In the genomic region with DNA sequence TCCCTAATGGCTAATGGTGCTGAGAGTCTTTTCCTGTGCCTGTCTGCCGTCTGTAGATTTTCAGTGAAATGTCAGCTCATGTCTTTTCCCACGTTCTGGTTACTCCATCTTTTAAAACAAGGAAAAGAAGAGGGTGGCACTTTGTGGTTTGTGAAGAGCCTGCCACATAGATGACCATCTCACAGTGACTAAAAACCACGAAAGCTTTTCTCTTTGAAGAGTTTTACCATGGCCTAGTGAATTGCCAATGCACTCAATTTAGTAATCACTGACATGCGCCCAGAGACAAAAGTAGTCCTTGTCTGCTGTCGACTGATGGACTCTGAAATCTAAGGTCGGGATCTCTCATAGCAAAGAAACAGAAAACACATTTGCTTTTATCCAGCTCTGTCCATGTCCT, we compare ENCODE assay signal across 14 cellular contexts. TPM values are rescaled to one million over a fixed set of nuclear protein-coding genes. Genes with fewer than 3 reads are reported as not detected.
A peak's percentile ranks its signal among the peaks of the same experiment; 100 is the strongest.
DNase-seq lines count a peak whose midpoint lies in the region; ATAC-seq and TF ChIP-seq lines count a peak whose summit lies in the region.
"Had no signal": no experiment of that assay in that cellular context is flagged by ENCODE, and none has a peak within 500 bp of the region (broad histone marks: within the 10 kb centered on the region; RNA-seq: fewer than 3 reads in every experiment).

No MANE protein-coding gene starts in this region.

- no peaks in the 10 kb centered on the region for H4K20me1 ChIP-seq in osteoblast (ENCODE audit: insufficient read depth, low read length)

- ATAC-seq in GM19463 (IDR thresholded peaks at IDR 0.05; ENCODE audit: unreplicated experiment) (no peak), HG02571 (IDR thresholded peaks at IDR 0.05; ENCODE audit: unreplicated experiment) (no peak)
- ATAC-seq: CD8-positive, alpha-beta T cell; HCT116 had no signal

- H2AFZ ChIP-seq in osteoblast (ENCODE audit: low read length): peak overlapping the region; percentile 14

- H3K4me3 ChIP-seq in osteoblast (ENCODE audit: insufficient read depth, low read length): no peak overlapping the region
- no peak overlapping the region for H3K4me3 ChIP-seq in uterus

- peaks cover 7% of the 10 kb centered on the region for H3K27me3 ChIP-seq in osteoblast (ENCODE audit: insufficient read depth, low read length)
- no peaks in the 10 kb centered on the region for H3K27me3 ChIP-seq in uterus

- H3K9me3 ChIP-seq in osteoblast (ENCODE audit: low read depth, low read length) (no peaks in the 10 kb centered on the region), uterus (no peaks in the 10 kb centered on the region)

- TF ChIP-seq POLR2A in uterus (IDR thresholded peaks at IDR 0.05): no peak

- H3K36me3 ChIP-seq in osteoblast (ENCODE audit: insufficient read depth, low read length) (no peaks in the 10 kb centered on the region), uterus (no peaks in the 10 kb centered on the region)

- H3K4me1 ChIP-seq in osteoblast (ENCODE audit: insufficient read depth, low read length) (no peaks in the 10 kb centered on the region), uterus (no peaks in the 10 kb centered on the region)

- peak; percentile 4 for DNase-seq in MV-4-11 (lab: John Stamatoyannopoulos, UW)
- DNase-seq in islet precursor cell: peak; percentile 90
- peak; percentile 13 for DNase-seq in osteoblast (ENCODE audit: insufficient read length, low spot score, missing footprints)
- DNase-seq in NCI-H82 (lab: John Stamatoyannopoulos, UW): no peak
- no peak for DNase-seq in uterus
- DNase-seq: CD8-positive, alpha-beta T cell; COR-L47; DMS153; DMS79 treated with DMSO at 0.1 percent for 48 hours; EL had no signal

- H3K27ac ChIP-seq in osteoblast (ENCODE audit: low read depth, low read length): no peak overlapping the region
- H3K27ac ChIP-seq in uterus: no peak overlapping the region

- H3K79me2 ChIP-seq in osteoblast (ENCODE audit: insufficient read depth, low read length): no peaks in the 10 kb centered on the region

- H3K4me2 ChIP-seq in osteoblast (ENCODE audit: insufficient read depth, low read length): no peak overlapping the region

- TF ChIP-seq CTCF in osteoblast (IDR thresholded peaks at IDR 0.05; ENCODE audit: extremely low read depth, low read depth, low read length): no peak
- no peak for TF ChIP-seq CTCF in uterus (IDR thresholded peaks at IDR 0.05)

- intact Hi-C loops in uterus (cut with DNase I; ENCODE audit: low total_unique reads): no loop called here

RNA-seq across cellular contexts. Expression of a gene that starts 50.4 kb away (rescaled TPM):
- total RNA-seq in osteoblast (not detected in 2 replicates), uterus (under 1 TPM in 1 of 4 donors, not detected in 3; 0.14 TPM)
- total RNA-seq: CD8-positive, alpha-beta T cell; HT-29 had no signal

Comparison
In these comparisons a context has a peak if more than half of its experiments do, and no peak if none do; other contexts are left out.
1. DNase-seq: peak in MV-4-11 (single experiment), islet precursor cell (single experiment) and osteoblast (single experiment); none in NCI-H82 (single experiment) and uterus (0 of 2).